In genomic region chr17:65013613-65014391, GRCh38 we compare ENCODE assay signal across 1 cellular context.
A peak's percentile ranks its signal among the peaks of the same experiment; 100 is the strongest.
TF ChIP-seq lines count a peak whose summit lies in the region.

No MANE protein-coding gene starts in this region.

TF ChIP-seq in GM12878, 131 proteins besides CTCF, POLR2A, EP300 and RAD21 (continued from another document and continues in another):
- TF ChIP-seq ZNF687 (IDR thresholded peaks at IDR 0.05) (no peak), E4F1 (IDR thresholded peaks at IDR 0.05; ENCODE audit: borderline replicate concordance, partially characterized antibody) (no peak), NR2C1 (IDR thresholded peaks at IDR 0.05) (no peak), SUPT20H (IDR thresholded peaks at IDR 0.05; ENCODE audit: borderline replicate concordance, control insufficient read depth, low read depth, low read length) (no peak), MEF2B (IDR thresholded peaks at IDR 0.05; ENCODE audit: partially characterized antibody, poor library complexity, severe bottlenecking) (peak; percentile 41), BACH1 (IDR thresholded peaks at IDR 0.05; ENCODE audit: borderline replicate concordance) (no peak; the same call in 1 of the 2 replicates), CHD1 (IDR thresholded peaks at IDR 0.05; ENCODE audit: low read depth, low read length) (no peak), ATF7 (IDR thresholded peaks at IDR 0.05; ENCODE audit: low read depth) (peak; percentile 63), SIN3A (IDR thresholded peaks at IDR 0.05; ENCODE audit: low read depth, low read length) (no peak), KAT2A (conservative IDR thresholded peaks at IDR 0.05; ENCODE audit: control insufficient read depth, low read depth, low read length) (no peak), YBX1 (IDR thresholded peaks at IDR 0.05) (no peak), SIX5 (IDR thresholded peaks at IDR 0.05; ENCODE audit: low read depth, low read length, severe bottlenecking) (no peak), ATF2 (IDR thresholded peaks at IDR 0.05; ENCODE audit: low read length) (peak; percentile 78), ZBED1 (IDR thresholded peaks at IDR 0.05; ENCODE audit: borderline replicate concordance) (0 out of 2 replicates have a peak, but pooled peaks have one; percentile 12), EZH2 (IDR thresholded peaks at IDR 0.05; ENCODE audit: borderline replicate concordance, control insufficient read depth, low read depth, low read length) (no peak), CBX5 (IDR thresholded peaks at IDR 0.05; ENCODE audit: low read depth) (no peak), CHD4 (IDR thresholded peaks at IDR 0.05) (no peak), NFXL1 (IDR thresholded peaks at IDR 0.05; ENCODE audit: borderline replicate concordance) (no peak), SMC3 (IDR thresholded peaks at IDR 0.05; ENCODE audit: borderline replicate concordance, low read length) (peak; percentile 11; the same call in 1 of the 2 replicates), KDM1A (IDR thresholded peaks at IDR 0.05; ENCODE audit: borderline replicate concordance) (no peak), RELB (IDR thresholded peaks at IDR 0.05; ENCODE audit: low read depth) (peak; percentile 39; the same call in 1 of the 2 replicates), POLR2AphosphoS5 (IDR thresholded peaks at IDR 0.05; ENCODE audit: low read length) (no peak), ETV6 (conservative IDR thresholded peaks at IDR 0.05 in 1 of 2, IDR thresholded peaks at IDR 0.05 in 1 of 2; ENCODE audit: borderline replicate concordance in 1 of 2, low read depth in 1 of 2) (peak in 1 of 2 experiments; percentile 30; a peak in 1 of 4 replicates), TAF1 (IDR thresholded peaks at IDR 0.05; ENCODE audit: borderline replicate concordance, low read depth, low read length) (no peak), GABPA (IDR thresholded peaks at IDR 0.05; ENCODE audit: low read depth) (no peak), NBN (IDR thresholded peaks at IDR 0.05) (no peak), PAX5 (IDR thresholded peaks at IDR 0.05; ENCODE audit: borderline replicate concordance, low read depth, low read length) (0 out of 2 replicates have a peak, but pooled peaks have one; percentile 57), RAD51 (IDR thresholded peaks at IDR 0.05) (no peak), YY1 (IDR thresholded peaks at IDR 0.05; ENCODE audit: low read depth, low read length) (0 out of 2 replicates have a peak, but pooled peaks have one; percentile 46), LARP7 (IDR thresholded peaks at IDR 0.05) (no peak), RCOR1 (conservative IDR thresholded peaks at IDR 0.05; ENCODE audit: low read depth, low read length) (no peak), ESRRA (IDR thresholded peaks at IDR 0.05; ENCODE audit: low read length) (no peak), RBBP5 (conservative IDR thresholded peaks at IDR 0.05) (no peak), TCF7 (IDR thresholded peaks at IDR 0.05; ENCODE audit: borderline replicate concordance) (peak; percentile 95), BHLHE40 (IDR thresholded peaks at IDR 0.05; ENCODE audit: borderline replicate concordance in 1 of 2, low read depth in 2 of 2, low read length in 1 of 2) (peak; percentile 13 to 24; a peak in 1 of 4 replicates), FOS (IDR thresholded peaks at IDR 0.05; ENCODE audit: borderline replicate concordance, extremely low read depth, insufficient read length) (no peak), ZNF592 (IDR thresholded peaks at IDR 0.05) (no peak), PAX8 (IDR thresholded peaks at IDR 0.05) (no peak), HCFC1 (IDR thresholded peaks at IDR 0.05; ENCODE audit: low read length) (no peak), BCL11A (IDR thresholded peaks at IDR 0.05; ENCODE audit: low read depth, low read length) (peak; percentile 77), POLR2AphosphoS2 (IDR thresholded peaks at IDR 0.05; ENCODE audit: low read depth, low read length) (no peak), EGR1 (IDR thresholded peaks at IDR 0.05; ENCODE audit: borderline replicate concordance in 1 of 2, low read depth in 2 of 2, low read length in 2 of 2) (no peak), REST (IDR thresholded peaks at IDR 0.05; ENCODE audit: low read depth, low read length) (no peak), MAX (IDR thresholded peaks at IDR 0.05; ENCODE audit: low read depth, low read length) (no peak), PML (IDR thresholded peaks at IDR 0.05; ENCODE audit: low read length) (no peak), SMAD5 (IDR thresholded peaks at IDR 0.05; ENCODE audit: low read depth) (no peak), HSF1 (IDR thresholded peaks at IDR 0.05; ENCODE audit: low read depth, low read length) (no peak), IKZF1 (conservative IDR thresholded peaks at IDR 0.05) (no peak; the same call in 1 of the 2 replicates)
